Comparison of ENCODE assay signal across 10 cellular contexts in the genomic region with DNA sequence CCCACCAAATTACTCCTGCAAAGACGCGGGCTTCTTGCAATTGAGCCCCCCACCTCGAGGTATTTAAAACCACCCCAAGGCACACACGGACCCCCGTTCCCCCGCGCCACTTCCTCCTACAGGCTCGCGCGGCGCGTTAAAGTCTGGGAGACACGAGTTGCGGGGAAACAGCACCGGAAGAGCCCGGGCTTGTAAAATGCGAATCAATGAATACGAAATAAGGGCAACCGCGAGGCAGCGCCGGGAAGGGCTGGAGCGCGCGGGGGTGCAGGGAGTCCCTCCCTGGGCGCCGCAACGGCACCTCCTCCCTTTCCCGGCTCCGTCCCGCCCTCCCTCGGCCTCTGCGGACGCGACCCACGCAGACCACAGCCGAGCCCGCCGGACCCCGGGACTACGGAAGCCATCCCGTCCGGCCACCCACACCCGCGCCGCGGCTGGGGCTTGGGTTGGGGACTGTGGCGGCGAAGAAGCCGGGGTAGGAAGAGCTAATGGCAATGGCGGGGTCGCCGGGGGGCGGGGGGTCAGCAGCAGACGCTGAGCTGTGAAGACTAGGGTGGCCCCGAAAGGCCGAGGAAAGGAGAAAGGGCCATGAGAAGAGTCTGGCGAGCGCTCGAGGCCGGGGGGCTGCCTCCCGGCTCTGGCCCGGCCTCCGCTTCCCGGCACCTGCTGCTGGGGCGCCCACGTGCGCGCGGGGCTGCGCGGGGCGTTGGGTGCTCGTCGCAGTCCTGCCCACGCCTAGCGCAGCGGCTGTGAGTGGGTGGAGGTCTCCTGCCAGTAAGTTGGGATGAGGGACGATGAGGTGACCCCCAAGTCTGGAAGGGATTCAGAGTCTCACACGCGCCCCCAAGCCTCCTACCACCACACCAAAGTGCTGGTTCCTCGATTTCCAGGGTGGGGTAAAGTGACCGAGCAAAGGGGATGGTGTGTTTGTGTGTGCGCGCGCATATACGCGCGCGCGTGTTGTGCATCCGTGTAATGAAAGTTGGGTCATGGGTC. TPM values are rescaled to one million over a fixed set of nuclear protein-coding genes. Genes with fewer than 3 reads are reported as not detected.
DNase-seq lines count a peak whose midpoint lies in the region; ATAC-seq and TF ChIP-seq lines count a peak whose summit lies in the region.
"Had no signal": no experiment of that assay in that cellular context is flagged by ENCODE, and none has a peak within 500 bp of the region (broad histone marks: within the 10 kb centered on the region; RNA-seq: fewer than 3 reads in every experiment).

No MANE protein-coding gene starts in this region.

- H3K4me2 ChIP-seq in mammary epithelial cell (ENCODE audit: insufficient read depth, low read depth, low read length): peak overlapping the region; percentile 70

- no peaks in the 10 kb centered on the region for H3K4me1 Mint-ChIP-seq in activated CD4-positive, alpha-beta T cell treated with anti-CD3 and anti-CD28 coated beads, Interleukin-2, amount 10 ng/mL, durations not matched to agents 7 days and 5 days

- H3K27me3 Mint-ChIP-seq in activated CD4-positive, alpha-beta T cell treated with anti-CD3 and anti-CD28 coated beads, Interleukin-2, amount 10 ng/mL, durations not matched to agents 7 days and 5 days: peaks cover 30% of the 10 kb centered on the region

- no peak for TF ChIP-seq CTCF in mammary epithelial cell (conservative IDR thresholded peaks at IDR 0.05 in 1 of 2, IDR thresholded peaks at IDR 0.05 in 1 of 2; ENCODE audit: extremely low read depth in 1 of 2, insufficient read depth in 1 of 2, low read depth in 1 of 2, low read length in 2 of 2)

- H3K4me1 ChIP-seq in mammary epithelial cell (ENCODE audit: insufficient read depth, low read length) (peaks cover 23% of the 10 kb centered on the region), neuron (ENCODE audit: insufficient read depth, low read length) (peaks cover 3% of the 10 kb centered on the region)

- in situ Hi-C loops in Caki2 (cut with HindIII; ENCODE audit: low pct_unique_long_range_greater_than_20kb, low sequenced_read_pairs): no loop called here
- in situ Hi-C loops in mammary epithelial cell (cut with MboI; ENCODE audit: low sequenced_read_pairs in 2 of 2): no loop called here

- 5% methylated on average over 24 of the region's 92 CpGs for WGBS in mammary epithelial cell (ENCODE audit: low coverage, missing lambda C conversion rate)

- no peaks in the 10 kb centered on the region for H4K20me1 ChIP-seq in mammary epithelial cell (ENCODE audit: insufficient read depth, low read length)

- no peak overlapping the region for H3K27ac ChIP-seq in mammary epithelial cell (ENCODE audit: insufficient read depth, low read depth, low read length)

- H3K9me3 Mint-ChIP-seq in activated CD4-positive, alpha-beta T cell treated with anti-CD3 and anti-CD28 coated beads, Interleukin-2, amount 10 ng/mL, durations not matched to agents 7 days and 5 days: no peaks in the 10 kb centered on the region

- H2AFZ ChIP-seq in mammary epithelial cell (ENCODE audit: low read depth, low read length) (peak overlapping the region; percentile 61), neuron (ENCODE audit: low read depth, low read length) (peak overlapping the region; percentile 99)

- ATAC-seq in HG02610 (IDR thresholded peaks at IDR 0.05; ENCODE audit: unreplicated experiment) (peak; percentile 26), HG02970 (IDR thresholded peaks at IDR 0.05; ENCODE audit: low FRiP score, unreplicated experiment) (no peak), HG03520 (IDR thresholded peaks at IDR 0.05; ENCODE audit: unreplicated experiment) (no peak)

- H3K9me3 ChIP-seq in mammary epithelial cell (replicated peaks; ENCODE audit: insufficient read depth, low read length): no peaks in the 10 kb centered on the region
- no peaks in the 10 kb centered on the region for H3K9me3 ChIP-seq in neuron (ENCODE audit: low read length)

- H3K36me3 Mint-ChIP-seq in activated CD4-positive, alpha-beta T cell treated with anti-CD3 and anti-CD28 coated beads, Interleukin-2, amount 10 ng/mL, durations not matched to agents 7 days and 5 days (ENCODE audit: low read depth): no peaks in the 10 kb centered on the region

- no peak overlapping the region for H3K4me3 Mint-ChIP-seq in activated CD4-positive, alpha-beta T cell treated with anti-CD3 and anti-CD28 coated beads, Interleukin-2, amount 10 ng/mL, durations not matched to agents 7 days and 5 days

- POLR2A ChIA-PET in activated CD4-positive, alpha-beta T cell treated with anti-CD3 and anti-CD28 coated beads, Interleukin-2, amount 10 ng/mL, durations not matched to agents 7 days and 5 days (lab: Charles Lee): no interaction called here

- BruUV-seq in mammary epithelial cell (replicated peaks; lab: Mats Ljungman, UMichigan): no TSS peak

- DNase-seq in Caki2 (ENCODE audit: low read depth) (peak; percentile 43), mammary epithelial cell (no peak), NCI-H2227 treated with DMSO at 0.1 percent for 48 hours (lab: John Stamatoyannopoulos, UW) (no peak)
- DNase-seq in activated CD4-positive, alpha-beta T cell treated with anti-CD3 and anti-CD28 coated beads, Interleukin-2, amount 10 ng/mL, durations not matched to agents 7 days and 5 days: no peak
- DNase-seq: activated CD4-positive, CD25-positive, alpha-beta regulatory T cell had no signal

- no peak overlapping the region for H3K9ac ChIP-seq in mammary epithelial cell (ENCODE audit: insufficient read depth, low read length)

- intact Hi-C loops in mammary epithelial cell (cut with micrococcal nuclease): no loop called here

- dilution Hi-C loops in mammary epithelial cell (cut with HindIII; ENCODE audit: low sequenced_read_pairs): no loop called here

- no peak overlapping the region for H3K27ac Mint-ChIP-seq in activated CD4-positive, alpha-beta T cell treated with anti-CD3 and anti-CD28 coated beads, Interleukin-2, amount 10 ng/mL, durations not matched to agents 7 days and 5 days

- H3K27me3 ChIP-seq in mammary epithelial cell (ENCODE audit: insufficient read depth, low read length): peaks cover 37% of the 10 kb centered on the region
- peaks cover 24% of the 10 kb centered on the region for H3K27me3 ChIP-seq in neuron (ENCODE audit: insufficient read depth, low read length)

- H3K4me3 ChIP-seq in mammary epithelial cell (replicated peaks in 1 of 3; ENCODE audit: insufficient read depth in 1 of 3, low read depth in 2 of 3, low read length in 3 of 3) (peak overlapping the region; percentile 19 to 38 (median 29)), neuron (ENCODE audit: low read length) (peak overlapping the region; percentile 66)

- no peaks in the 10 kb centered on the region for H3K79me2 ChIP-seq in mammary epithelial cell (ENCODE audit: insufficient read depth, low read length)

- H3K36me3 ChIP-seq in mammary epithelial cell (ENCODE audit: insufficient read depth, low read length) (no peaks in the 10 kb centered on the region), neuron (ENCODE audit: insufficient read depth, low read length) (peaks cover 2% of the 10 kb centered on the region)

- CTCF ChIA-PET in mammary epithelial cell (lab: Charles Lee; ENCODE audit: low non-redundant PET): no interaction called here
- CTCF ChIA-PET in activated CD4-positive, alpha-beta T cell treated with anti-CD3 and anti-CD28 coated beads, Interleukin-2, amount 10 ng/mL, durations not matched to agents 7 days and 5 days (lab: Charles Lee): no interaction called here

RNA-seq across cellular contexts. Expression of gene NETO1, which starts 1.2 kb away (rescaled TPM):
- total RNA-seq in Caki2 (2014; rRNA removed; shearing (Covaris generic); ENCODE audit: low replicate concordance): 7.6 and 8.1 TPM in 2 replicates
- total RNA-seq in mammary epithelial cell: 1 to 10 TPM in 1 of 2 donors, under 1 TPM in 1; under 0.01 to 1.7 TPM
- polyA plus RNA-seq in mammary epithelial cell: 0.35 TPM
- polyA minus RNA-seq in mammary epithelial cell: not detected
- not detected for total RNA-seq in activated CD4-positive, alpha-beta T cell treated with anti-CD3 and anti-CD28 coated beads, Interleukin-2, amount 10 ng/mL, durations not matched to agents 7 days and 5 days
- total RNA-seq: skeletal muscle tissue had no signal
